In genomic region chr11:118927554-118928107, GRCh38 we compare ENCODE assay signal across 1 cellular context.
TF ChIP-seq lines count a peak whose summit lies in the region.

No MANE protein-coding gene starts in this region.

TF ChIP-seq in IMR-90, 13 proteins besides CTCF, POLR2A, EP300 and RAD21 (continued from another document):
- no peak for TF ChIP-seq ELK1 (IDR thresholded peaks at IDR 0.05; ENCODE audit: borderline replicate concordance, low read depth, low read length)
